In the genomic region with DNA sequence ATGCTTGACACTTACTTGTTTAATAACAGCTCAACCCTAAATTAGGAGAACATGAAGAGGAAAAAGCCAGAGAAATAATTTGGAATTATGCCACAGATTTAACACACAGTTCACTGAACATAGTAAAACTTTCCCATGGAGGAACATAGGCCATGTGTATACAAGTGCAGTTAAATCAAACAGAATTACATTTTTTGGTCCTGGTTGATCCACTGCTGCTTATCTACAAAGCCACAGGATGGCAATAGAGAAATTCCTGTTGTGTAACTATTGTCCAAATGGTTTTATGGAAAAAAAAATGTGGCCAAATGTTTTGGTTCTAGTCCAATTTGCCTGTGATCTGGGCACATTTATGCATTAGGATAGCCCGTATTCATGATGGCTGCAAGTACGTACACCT, we compare ENCODE assay signal across 22 cellular contexts.
DNase-seq lines count a peak whose midpoint lies in the region; ATAC-seq, FAIRE-seq and TF ChIP-seq lines count a peak whose summit lies in the region.
"Had no signal": no experiment of that assay in that cellular context is flagged by ENCODE, and none has a peak within 500 bp of the region (broad histone marks: within the 10 kb centered on the region; RNA-seq: fewer than 3 reads in every experiment).

No MANE protein-coding gene starts in this region.

- H3K9me3 ChIP-seq in IMR-90 (ENCODE audit: control insufficient read depth, insufficient read depth, low read length): no peaks in the 10 kb centered on the region
- no peaks in the 10 kb centered on the region for H3K9me3 ChIP-seq in astrocyte (ENCODE audit: insufficient read depth, low read depth, low read length)
- H3K9me3 ChIP-seq in osteoblast (ENCODE audit: low read depth, low read length): no peaks in the 10 kb centered on the region
- H3K9me3 ChIP-seq: BLaER1 treated with 17β-estradiol and CSF1 and Interleukin-3, amounts not matched to agents 10 nM and 100 nM had no signal

- H3K9me1 ChIP-seq in IMR-90 (ENCODE audit: insufficient read depth, low read length): peaks cover 15% of the 10 kb centered on the region

- H2AK9ac ChIP-seq in IMR-90 (replicated peaks; ENCODE audit: low read depth, low read length, poor library complexity): no peak overlapping the region

- H3K18ac ChIP-seq in IMR-90 (ENCODE audit: low read depth, low read length): no peak overlapping the region

- POLR2A ChIA-PET in IMR-90 (lab: Charles Lee; ENCODE audit: unreplicated experiment): no interaction called here

- no peak overlapping the region for H2AK5ac ChIP-seq in IMR-90 (ENCODE audit: low read depth, low read length)

- H4K20me1 ChIP-seq in IMR-90 (ENCODE audit: insufficient read depth, low read length): no peaks in the 10 kb centered on the region
- no peaks in the 10 kb centered on the region for H4K20me1 ChIP-seq in astrocyte (ENCODE audit: insufficient read depth, low read length)
- no peaks in the 10 kb centered on the region for H4K20me1 ChIP-seq in osteoblast (ENCODE audit: insufficient read depth, low read length)
- H4K20me1 ChIP-seq: BLaER1 treated with 17β-estradiol and CSF1 and Interleukin-3, amounts not matched to agents 10 nM and 100 nM had no signal

- no CpG with 5 or more reads among the region's 2 CpGs for WGBS in IMR-90 (ENCODE audit: extremely low coverage in 2 of 2, insufficient read length in 1 of 2), 2 experiments

- H2BK5ac ChIP-seq in IMR-90 (ENCODE audit: low read depth, low read length, poor library complexity, severe bottlenecking): peak overlapping the region; percentile 80

- H3K36me3 ChIP-seq in IMR-90 (ENCODE audit: control insufficient read depth, insufficient read depth, low read length): no peaks in the 10 kb centered on the region
- H3K36me3 ChIP-seq in astrocyte (ENCODE audit: insufficient read depth, low read length): no peaks in the 10 kb centered on the region
- H3K36me3 ChIP-seq in osteoblast (ENCODE audit: insufficient read depth, low read length): no peaks in the 10 kb centered on the region
- H3K36me3 ChIP-seq: BLaER1 treated with 17β-estradiol and CSF1 and Interleukin-3, amounts not matched to agents 10 nM and 100 nM had no signal

- H3K4me2 ChIP-seq in IMR-90 (ENCODE audit: low read depth, low read length): no peak overlapping the region
- no peak overlapping the region for H3K4me2 ChIP-seq in astrocyte (ENCODE audit: low read length)
- H3K4me2 ChIP-seq in osteoblast (ENCODE audit: insufficient read depth, low read length): no peak overlapping the region
- H3K4me2 ChIP-seq: BLaER1 treated with 17β-estradiol and CSF1 and Interleukin-3, amounts not matched to agents 10 nM and 100 nM had no signal

- H4K8ac ChIP-seq in IMR-90 (ENCODE audit: low read depth in 2 of 2, low read length in 2 of 2): peak overlapping the region in 1 of 2 experiments; percentile 37; a peak in 1 of 4 replicates

- H3K27me3 Mint-ChIP-seq in astrocyte (ENCODE audit: low read depth, unreplicated experiment) (no peaks in the 10 kb centered on the region), endothelial cell (ENCODE audit: unreplicated experiment) (no peaks in the 10 kb centered on the region)

- dilution Hi-C loops in IMR-90 (cut with HindIII; ENCODE audit: low sequenced_read_pairs, unreplicated experiment): no loop called here

- no peak overlapping the region for H3K23ac ChIP-seq in IMR-90 (ENCODE audit: low read depth, low read length)

- H2AFZ ChIP-seq in IMR-90 (replicated peaks; ENCODE audit: low read length, poor library complexity) (no peak overlapping the region), astrocyte (ENCODE audit: low read depth, low read length) (no peak overlapping the region), osteoblast (ENCODE audit: low read length) (no peak overlapping the region)

- BruUV-seq in IMR-90 (replicated peaks; lab: Mats Ljungman, UMichigan): no TSS peak

- H3K14ac ChIP-seq in IMR-90 (replicated peaks; ENCODE audit: low read depth, low read length): no peak overlapping the region

- TF ChIP-seq CTCF in AG09309 (IDR thresholded peaks at IDR 0.05; ENCODE audit: control insufficient read depth, insufficient read depth, low read depth, low read length, missing control alignments) (no peak), IMR-90 (conservative IDR thresholded peaks at IDR 0.05; ENCODE audit: low read depth, low read length) (no peak), astrocyte (IDR thresholded peaks at IDR 0.05; ENCODE audit: insufficient read depth, low read depth, low read length) (no peak), fibroblast of pulmonary artery (IDR thresholded peaks at IDR 0.05; ENCODE audit: low read length, missing control alignments) (no peak), osteoblast (IDR thresholded peaks at IDR 0.05; ENCODE audit: extremely low read depth, low read depth, low read length) (no peak), endothelial cell (IDR thresholded peaks at IDR 0.05; ENCODE audit: unreplicated experiment) (no peak)

- in situ Hi-C loops in IMR-90 (cut with MboI; ENCODE audit: low sequenced_read_pairs): no loop called here

- H3K27ac Mint-ChIP-seq in astrocyte (ENCODE audit: unreplicated experiment): no peak overlapping the region
- no peak overlapping the region for H3K27ac Mint-ChIP-seq in endothelial cell (ENCODE audit: unreplicated experiment)
- H3K27ac Mint-ChIP-seq: CD8-positive, alpha-beta T cell had no signal

- no peak for FAIRE-seq in astrocyte (lab: Jason Lieb, UNC)
- FAIRE-seq: G401.6 had no signal

- H3K79me1 ChIP-seq in IMR-90 (ENCODE audit: low read depth in 1 of 2, low read length in 2 of 2): no peaks in the 10 kb centered on the region

- H2BK20ac ChIP-seq in IMR-90 (ENCODE audit: low read depth, low read length): peak overlapping the region; percentile 59; the same call in 1 of the 2 replicates

- H3K9me3 Mint-ChIP-seq in astrocyte (ENCODE audit: unreplicated experiment): no peaks in the 10 kb centered on the region
- H3K9me3 Mint-ChIP-seq in endothelial cell (ENCODE audit: unreplicated experiment): no peaks in the 10 kb centered on the region
- H3K9me3 Mint-ChIP-seq: CD8-positive, alpha-beta T cell had no signal

- no peaks in the 10 kb centered on the region for H3K4me1 Mint-ChIP-seq in astrocyte (ENCODE audit: low read depth, unreplicated experiment)
- H3K4me1 Mint-ChIP-seq in endothelial cell (ENCODE audit: unreplicated experiment): no peaks in the 10 kb centered on the region

- H3K4me3 Mint-ChIP-seq in astrocyte (ENCODE audit: unreplicated experiment) (no peak overlapping the region), endothelial cell (ENCODE audit: unreplicated experiment) (no peak overlapping the region)
- H3K4me3 Mint-ChIP-seq: CD8-positive, alpha-beta T cell had no signal

- no peak overlapping the region for H3K4me3 ChIP-seq in AG09309 (ENCODE audit: control insufficient read depth, low read depth, low read length)
- H3K4me3 ChIP-seq in IMR-90 (ENCODE audit: insufficient read depth, low read depth, low read length): no peak overlapping the region
- H3K4me3 ChIP-seq in astrocyte (ENCODE audit: insufficient read depth, low read depth, low read length): no peak overlapping the region
- no peak overlapping the region for H3K4me3 ChIP-seq in fibroblast of pulmonary artery (replicated peaks; ENCODE audit: low read depth, low read length)
- H3K4me3 ChIP-seq in osteoblast (ENCODE audit: insufficient read depth, low read length): no peak overlapping the region
- H3K4me3 ChIP-seq: BLaER1 treated with 17β-estradiol and CSF1 and Interleukin-3, amounts not matched to agents 10 nM and 100 nM; SK-N-MC had no signal

- TF ChIP-seq RAD21 in IMR-90 (IDR thresholded peaks at IDR 0.05; ENCODE audit: low read length): no peak

- no peak overlapping the region for H3K56ac ChIP-seq in IMR-90 (ENCODE audit: extremely low read depth, insufficient read depth, low read length)

- H3K9ac ChIP-seq in IMR-90 (ENCODE audit: low read depth, low read length) (no peak overlapping the region), astrocyte (ENCODE audit: low read length) (no peak overlapping the region)
- H3K9ac ChIP-seq: BLaER1 treated with 17β-estradiol and CSF1 and Interleukin-3, amounts not matched to agents 10 nM and 100 nM had no signal

- ATAC-seq in IMR-90 (ENCODE audit: low read depth) (no peak), GM19467 (IDR thresholded peaks at IDR 0.05; ENCODE audit: unreplicated experiment) (no peak)
- ATAC-seq: CD8-positive, alpha-beta T cell had no signal

- no peak for TF ChIP-seq POLR2A in IMR-90 (IDR thresholded peaks at IDR 0.05; ENCODE audit: low read depth, low read length)

- H4K5ac ChIP-seq in IMR-90 (ENCODE audit: low read depth, low read length): no peak overlapping the region

- intact Hi-C loops in IMR-90 (cut with micrococcal nuclease): no loop called here

- H3K36me3 Mint-ChIP-seq in astrocyte (ENCODE audit: low read depth, unreplicated experiment) (no peaks in the 10 kb centered on the region), endothelial cell (ENCODE audit: low read depth, unreplicated experiment) (no peaks in the 10 kb centered on the region)
- H3K36me3 Mint-ChIP-seq: CD8-positive, alpha-beta T cell had no signal

- H2BK120ac ChIP-seq in IMR-90 (ENCODE audit: low read depth, low read length): peak overlapping the region; percentile 79; the same call in 1 of the 2 replicates

- H3K4me1 ChIP-seq in IMR-90 (ENCODE audit: control insufficient read depth, insufficient read depth, low read length): peaks cover 15% of the 10 kb centered on the region
- H3K4me1 ChIP-seq in astrocyte (ENCODE audit: insufficient read depth, low read length): peaks cover 21% of the 10 kb centered on the region
- peaks cover 18% of the 10 kb centered on the region for H3K4me1 ChIP-seq in osteoblast (ENCODE audit: insufficient read depth, low read length)
- H3K4me1 ChIP-seq: BLaER1 treated with 17β-estradiol and CSF1 and Interleukin-3, amounts not matched to agents 10 nM and 100 nM had no signal

- H2BK15ac ChIP-seq in IMR-90 (ENCODE audit: low read depth, low read length): peak overlapping the region; percentile 85; the same call in 2 of the 3 replicates

- CTCF ChIA-PET in IMR-90 (lab: Yijun Ruan, JAX): no interaction called here

- peak overlapping the region; percentile 42; the same call in 1 of the 2 replicates for H3K4ac ChIP-seq in IMR-90 (ENCODE audit: low read depth, low read length)

- peak overlapping the region; percentile 31; the same call in 1 of the 2 replicates for H4K91ac ChIP-seq in IMR-90 (ENCODE audit: insufficient read depth, low read depth, low read length)

- DNase-seq in AG09309 (ENCODE audit: low read depth) (peak; percentile 29), IMR-90 (peak; percentile 67), astrocyte (ENCODE audit: low read depth) (peak; percentile 61), fibroblast of pulmonary artery (ENCODE audit: low read depth) (peak; percentile 53), osteoblast (ENCODE audit: insufficient read length, low spot score, missing footprints) (no peak), endothelial cell (ENCODE audit: low spot score) (no peak), NCI-H2171 treated with DMSO at 0.1 percent for 48 hours (lab: John Stamatoyannopoulos, UW) (no peak)
- DNase-seq: 8988T; Calu3; CD8-positive, alpha-beta T cell; H7; MM.1S; NCI-H1092 treated with DMSO at 0.1 percent for 48 hours; NCI-H146; NCI-H2029 treated with DMSO at 0.1 percent for 48 hours; NK-92 treated with Interleukin-12 subunit alpha and Interleukin-12 subunit beta, amount 100 ng/mL, for 24 hours; SHP77 had no signal

- H3K79me2 ChIP-seq in astrocyte (ENCODE audit: insufficient read depth, low read length) (no peaks in the 10 kb centered on the region), osteoblast (ENCODE audit: insufficient read depth, low read length) (no peaks in the 10 kb centered on the region)

- no peaks in the 10 kb centered on the region for H3K27me3 ChIP-seq in IMR-90 (ENCODE audit: control insufficient read depth, insufficient read depth, low read length)
- H3K27me3 ChIP-seq in astrocyte (ENCODE audit: insufficient read depth, low read length): no peaks in the 10 kb centered on the region
- no peaks in the 10 kb centered on the region for H3K27me3 ChIP-seq in osteoblast (ENCODE audit: insufficient read depth, low read length)
- H3K27me3 ChIP-seq: BLaER1 treated with 17β-estradiol and CSF1 and Interleukin-3, amounts not matched to agents 10 nM and 100 nM had no signal

- no peak overlapping the region for H3K27ac ChIP-seq in IMR-90 (ENCODE audit: insufficient read depth, low read length)
- no peak overlapping the region for H3K27ac ChIP-seq in astrocyte (ENCODE audit: low read depth, low read length)
- no peak overlapping the region for H3K27ac ChIP-seq in osteoblast (ENCODE audit: low read depth, low read length)
- H3K27ac ChIP-seq: BLaER1 treated with 17β-estradiol and CSF1 and Interleukin-3, amounts not matched to agents 10 nM and 100 nM; HL-60; SK-N-MC had no signal

Comparison
In these comparisons a context has a peak if more than half of its experiments do, and no peak if none do; other contexts are left out.
1. DNase-seq: peak in AG09309 (single experiment), IMR-90 (single experiment), astrocyte (single experiment) and fibroblast of pulmonary artery (single experiment); none in osteoblast (single experiment), endothelial cell (single experiment) and NCI-H2171 treated with DMSO at 0.1 percent for 48 hours (single experiment).